ENCODE assay signal across 8 cellular contexts in genomic region chr16:68902376-68903345, GRCh38. TPM values are rescaled to one million over a fixed set of nuclear protein-coding genes. Genes with fewer than 3 reads are reported as not detected.
DNase-seq lines count a peak whose midpoint lies in the region; ATAC-seq and TF ChIP-seq lines count a peak whose summit lies in the region.

No MANE protein-coding gene starts in this region.

- H3K27ac Mint-ChIP-seq in endodermal cell (no peak overlapping the region), mesothelial cell of epicardium (no peak overlapping the region)

- no peaks in the 10 kb centered on the region for H3K4me1 ChIP-seq in endodermal cell (ENCODE audit: control insufficient read depth, insufficient read depth, low read length)

- H3K27me3 Mint-ChIP-seq in endodermal cell (ENCODE audit: insufficient read depth) (no peaks in the 10 kb centered on the region), mesothelial cell of epicardium (ENCODE audit: low read depth) (no peaks in the 10 kb centered on the region)

- no peaks in the 10 kb centered on the region for H3K9me3 ChIP-seq in endodermal cell (ENCODE audit: control insufficient read depth, low read length)

- H3K36me3 ChIP-seq in endodermal cell (ENCODE audit: control insufficient read depth, insufficient read depth, low read length) = no peaks in the 10 kb centered on the region

- H3K9ac ChIP-seq in endodermal cell (ENCODE audit: extremely low read depth, low read length, poor library complexity, severe bottlenecking) = no peak overlapping the region

- 45 to 60% methylated on average over 5 to 6 of the region's 6 CpGs for WGBS in endodermal cell (ENCODE audit: insufficient coverage in 1 of 2, insufficient read length in 1 of 2), 2 experiments

- peaks cover 5% of the 10 kb centered on the region for H3K36me3 Mint-ChIP-seq in endodermal cell (ENCODE audit: low read depth)
- H3K36me3 Mint-ChIP-seq in mesothelial cell of epicardium = peaks cover 1% of the 10 kb centered on the region

- H3K27ac ChIP-seq in endodermal cell (ENCODE audit: low read depth, low read length) = no peak overlapping the region

- no peaks in the 10 kb centered on the region for H3K27me3 ChIP-seq in endodermal cell (ENCODE audit: control insufficient read depth, insufficient read depth, low read length, poor library complexity, severe bottlenecking)

- DNase-seq in ELF-1 (ENCODE audit: low read depth, low spot score) (peak; percentile 76), LoVo (ENCODE audit: low spot score) (peak; percentile 46), OCI-M1 (lab: John Stamatoyannopoulos, UW) (peak; percentile 68), endodermal cell (peak; percentile 86), mesothelial cell of epicardium (ENCODE audit: low spot score in 2 of 2, unreplicated experiment in 2 of 2) (peak in 1 of 2 experiments; percentile 39), middle frontal gyrus (ENCODE audit: extremely low spot score, low spot score) (no peak)

- H3K4me3 ChIP-seq in endodermal cell (ENCODE audit: low read length) = no peak overlapping the region

- TF ChIP-seq CTCF in endodermal cell (conservative IDR thresholded peaks at IDR 0.05) (peak; percentile 96), mesothelial cell of epicardium (IDR thresholded peaks at IDR 0.05; ENCODE audit: unreplicated experiment) (peak; percentile 73)

- H3K4me3 Mint-ChIP-seq in endodermal cell (no peak overlapping the region), mesothelial cell of epicardium (no peak overlapping the region)

- ATAC-seq in GM21515 (IDR thresholded peaks at IDR 0.05; ENCODE audit: unreplicated experiment) (no peak), HG02981 (IDR thresholded peaks at IDR 0.05; ENCODE audit: unreplicated experiment) (no peak)

- H3K4me1 Mint-ChIP-seq in endodermal cell (peaks cover 28% of the 10 kb centered on the region), mesothelial cell of epicardium (peaks cover 3% of the 10 kb centered on the region)

- H3K9me3 Mint-ChIP-seq in endodermal cell (no peaks in the 10 kb centered on the region), mesothelial cell of epicardium (no peaks in the 10 kb centered on the region)

RNA-seq across cellular contexts. Expression of gene TANGO6, which starts 59.3 kb away (rescaled TPM):
- total RNA-seq in endodermal cell = 10 to 100 TPM in 1 of 2 donors, 1 to 10 TPM in 1; 9.6 to 15.3 TPM
- 6.4 TPM for polyA plus RNA-seq in endodermal cell (2013, experiment 1 of 2)
- polyA plus RNA-seq in endodermal cell (2013, experiment 2 of 2) = 6.0 TPM
- 9.4 to 12.8 TPM (median 10.3 TPM) in 3 replicates for total RNA-seq in mesothelial cell of epicardium
